In genomic region chr14:104156142-104156541, GRCh38 we compare ENCODE assay signal across 18 cellular contexts. TPM values are rescaled to one million over a fixed set of nuclear protein-coding genes. Genes with fewer than 3 reads are reported as not detected.
A peak's percentile ranks its signal among the peaks of the same experiment; 100 is the strongest.
DNase-seq lines count a peak whose midpoint lies in the region; ATAC-seq and TF ChIP-seq lines count a peak whose summit lies in the region.
"Had no signal": no experiment of that assay in that cellular context is flagged by ENCODE, and none has a peak within 500 bp of the region (broad histone marks: within the 10 kb centered on the region; RNA-seq: fewer than 3 reads in every experiment).

No MANE protein-coding gene starts in this region.

- no peaks in the 10 kb centered on the region for H3K36me3 Mint-ChIP-seq in activated naive CD8-positive, alpha-beta T cell treated with anti-CD3 and anti-CD28 coated beads for 36 hours
- H3K36me3 Mint-ChIP-seq: CD14-positive monocyte; CD4-positive, alpha-beta memory T cell had no signal

- H3K27me3 Mint-ChIP-seq in activated naive CD8-positive, alpha-beta T cell treated with anti-CD3 and anti-CD28 coated beads for 36 hours = no peaks in the 10 kb centered on the region
- H3K27me3 Mint-ChIP-seq: CD4-positive, alpha-beta memory T cell had no signal

- no peaks in the 10 kb centered on the region for H3K79me1 ChIP-seq in mesenchymal stem cell (replicated peaks; ENCODE audit: low read length, poor library complexity, severe bottlenecking)

- POLR2A ChIA-PET in RWPE1 (lab: Yijun Ruan, JAX; ENCODE audit: low non-redundant PET) = no interaction called here

- intact Hi-C loops in sciatic nerve (cut with DNase I) = no loop called here

- H3K4me3 Mint-ChIP-seq in activated naive CD8-positive, alpha-beta T cell treated with anti-CD3 and anti-CD28 coated beads for 36 hours = no peak overlapping the region
- H3K4me3 Mint-ChIP-seq: CD14-positive monocyte; CD4-positive, alpha-beta memory T cell had no signal

- peaks cover 11 to 75% (median 52%) of the 10 kb centered on the region in 10 experiments; a peak in 19 of 20 replicates for H3K4me1 ChIP-seq in BLaER1 treated with 17β-estradiol and CSF1 and Interleukin-3, amounts not matched to agents 10 nM and 100 nM
- H3K4me1 ChIP-seq in mesenchymal stem cell (ENCODE audit: control insufficient read depth, insufficient read depth, low read depth, low read length) = peaks cover 3% of the 10 kb centered on the region
- H3K4me1 ChIP-seq: HAP-1 had no signal

- no peaks in the 10 kb centered on the region for H3K27me3 ChIP-seq in BLaER1 treated with 17β-estradiol and CSF1 and Interleukin-3, amounts not matched to agents 10 nM and 100 nM
- peaks cover 2 to 6% of the 10 kb centered on the region in 2 experiments for H3K27me3 ChIP-seq in mesenchymal stem cell (ENCODE audit: control insufficient read depth in 1 of 2, insufficient read depth in 1 of 2, low read length in 2 of 2)
- H3K27me3 ChIP-seq: BE2C had no signal

- no peak overlapping the region; a peak in 1 of 22 replicates for H3K27ac ChIP-seq in BLaER1 treated with 17β-estradiol and CSF1 and Interleukin-3, amounts not matched to agents 10 nM and 100 nM
- H3K27ac ChIP-seq in RWPE1 = peak overlapping the region; percentile 20; the same call in 1 of the 2 replicates
- H3K27ac ChIP-seq in mesenchymal stem cell (ENCODE audit: low read length, poor library complexity, severe bottlenecking) = no peak overlapping the region
- H3K27ac ChIP-seq: GM23248, HL-60 had no signal

- H3K4me2 ChIP-seq in BLaER1 treated with 17β-estradiol and CSF1 and Interleukin-3, amounts not matched to agents 10 nM and 100 nM = peak overlapping the region in 9 of 11 experiments; percentile 54 to 91 (median 76); a peak in 15 of 22 replicates
- no peak overlapping the region for H3K4me2 ChIP-seq in mesenchymal stem cell (ENCODE audit: low read length, poor library complexity, severe bottlenecking)

- no peak overlapping the region for H2AK5ac ChIP-seq in mesenchymal stem cell (ENCODE audit: low read length, severe bottlenecking)

- WGBS in mesenchymal stem cell = 93% methylated on average over 5 of the region's 5 CpGs

- H2AFZ ChIP-seq in mesenchymal stem cell (ENCODE audit: low read depth, low read length) = no peak overlapping the region
- H2AFZ ChIP-seq: GM23248 had no signal

- no peak overlapping the region for H3K18ac ChIP-seq in mesenchymal stem cell (ENCODE audit: low read depth in 1 of 2, low read length in 2 of 2)

- H2BK15ac ChIP-seq in mesenchymal stem cell (ENCODE audit: low read depth, poor library complexity, severe bottlenecking) = no peak overlapping the region

- H2BK12ac ChIP-seq in mesenchymal stem cell (ENCODE audit: low read length in 2 of 2) = no peak overlapping the region

- H3K9ac ChIP-seq in BLaER1 treated with 17β-estradiol and CSF1 and Interleukin-3, amounts not matched to agents 10 nM and 100 nM = peak overlapping the region in 3 of 11 experiments; percentile 41 to 44 (median 41); a peak in 4 of 22 replicates
- H3K9ac ChIP-seq in mesenchymal stem cell (ENCODE audit: low read length) = no peak overlapping the region
- H3K9ac ChIP-seq: GM23248 had no signal

- H3K4me1 Mint-ChIP-seq in activated naive CD8-positive, alpha-beta T cell treated with anti-CD3 and anti-CD28 coated beads for 36 hours = no peaks in the 10 kb centered on the region
- H3K4me1 Mint-ChIP-seq: CD14-positive monocyte had no signal

- H3K9me3 Mint-ChIP-seq in activated naive CD8-positive, alpha-beta T cell treated with anti-CD3 and anti-CD28 coated beads for 36 hours = no peaks in the 10 kb centered on the region
- H3K9me3 Mint-ChIP-seq: CD14-positive monocyte; CD4-positive, alpha-beta memory T cell had no signal

- DNase-seq in RWPE1 (ENCODE audit: low spot score) = no peak
- no peak for DNase-seq in mesenchymal stem cell
- DNase-seq in sciatic nerve (ENCODE audit: low spot score) = no peak
- no peak for DNase-seq in activated naive CD8-positive, alpha-beta T cell treated with anti-CD3 and anti-CD28 coated beads for 36 hours
- DNase-seq: ACHN; BE2C; CD4-positive, alpha-beta memory T cell; DMS153; DMS79; GDM1; GM23248; IMR-90 had no signal

- no peak overlapping the region for H2BK120ac ChIP-seq in mesenchymal stem cell (ENCODE audit: low read depth, low read length)

- H3K23ac ChIP-seq in mesenchymal stem cell (ENCODE audit: low read length in 2 of 2) = no peak overlapping the region

- no peak overlapping the region for H3K4me3 ChIP-seq in BLaER1 treated with 17β-estradiol and CSF1 and Interleukin-3, amounts not matched to agents 10 nM and 100 nM
- H3K4me3 ChIP-seq in mesenchymal stem cell (ENCODE audit: insufficient read depth in 1 of 2, low read depth in 1 of 2, low read length in 2 of 2) = no peak overlapping the region
- H3K4me3 ChIP-seq: GM23248, HAP-1, K562 had no signal

- no peak overlapping the region for H3K27ac Mint-ChIP-seq in activated naive CD8-positive, alpha-beta T cell treated with anti-CD3 and anti-CD28 coated beads for 36 hours
- H3K27ac Mint-ChIP-seq: CD14-positive monocyte; CD4-positive, alpha-beta memory T cell had no signal

- peaks cover 0 to 91% (median 38%) of the 10 kb centered on the region in 11 experiments; a peak in 16 of 22 replicates for H4K20me1 ChIP-seq in BLaER1 treated with 17β-estradiol and CSF1 and Interleukin-3, amounts not matched to agents 10 nM and 100 nM

- no peaks in the 10 kb centered on the region for H3K9me3 ChIP-seq in BLaER1 treated with 17β-estradiol and CSF1 and Interleukin-3, amounts not matched to agents 10 nM and 100 nM (replicated peaks in 1 of 11)
- no peaks in the 10 kb centered on the region for H3K9me3 ChIP-seq in mesenchymal stem cell (ENCODE audit: control insufficient read depth, low read length)
- H3K9me3 ChIP-seq: BE2C, HAP-1 had no signal

- H4K8ac ChIP-seq in mesenchymal stem cell (ENCODE audit: low read length) = no peak overlapping the region

- H3K4ac ChIP-seq in mesenchymal stem cell (ENCODE audit: low read depth in 1 of 2, low read length in 2 of 2) = no peak overlapping the region

- no peak overlapping the region for H3K14ac ChIP-seq in mesenchymal stem cell (ENCODE audit: low read length in 2 of 2)

- peaks cover 0 to 19% (median 11%) of the 10 kb centered on the region in 11 experiments; a peak in 8 of 22 replicates for H3K36me3 ChIP-seq in BLaER1 treated with 17β-estradiol and CSF1 and Interleukin-3, amounts not matched to agents 10 nM and 100 nM
- no peaks in the 10 kb centered on the region for H3K36me3 ChIP-seq in mesenchymal stem cell (ENCODE audit: control insufficient read depth in 1 of 2, insufficient read depth in 2 of 2, low read depth in 1 of 2, low read length in 2 of 2)

- ATAC-seq in HG02642 (IDR thresholded peaks at IDR 0.05; ENCODE audit: poor library complexity, unreplicated experiment) (no peak), sciatic nerve (no peak)

- H4K91ac ChIP-seq in mesenchymal stem cell (ENCODE audit: low read length) = peak overlapping the region; percentile 29

- CTCF ChIA-PET in RWPE1 (lab: Yijun Ruan, JAX) = interaction anchor here (0.7 kb wide), 1 partner anchor 67 kb away, joined by 3 read pairs; no protein-coding TSS in a partner anchor

- TF ChIP-seq CTCF in RWPE1 (conservative IDR thresholded peaks at IDR 0.05; ENCODE audit: low read depth) = no peak

- H2BK5ac ChIP-seq in mesenchymal stem cell (ENCODE audit: low read depth, low read length, poor library complexity, severe bottlenecking) = no peak overlapping the region

RNA-seq across cellular contexts. Expression of gene KIF26A, which starts 17.8 kb away (rescaled TPM):
- 1.7 TPM for polyA plus RNA-seq in mesenchymal stem cell (2013, experiment 1 of 2)
- 1.7 TPM for polyA plus RNA-seq in mesenchymal stem cell (2013, experiment 2 of 2)
- 10.4 TPM for total RNA-seq in sciatic nerve
- under 1 TPM; 0.89 to 0.94 TPM for total RNA-seq in activated naive CD8-positive, alpha-beta T cell treated with anti-CD3 and anti-CD28 coated beads for 36 hours
- total RNA-seq: GM23248, IMR-90 had no signal
- polyA plus RNA-seq: CD14-positive monocyte, GM23248, IMR-90, K562 had no signal
